8 cellular contexts compared by ENCODE assay signal in the genomic region with DNA sequence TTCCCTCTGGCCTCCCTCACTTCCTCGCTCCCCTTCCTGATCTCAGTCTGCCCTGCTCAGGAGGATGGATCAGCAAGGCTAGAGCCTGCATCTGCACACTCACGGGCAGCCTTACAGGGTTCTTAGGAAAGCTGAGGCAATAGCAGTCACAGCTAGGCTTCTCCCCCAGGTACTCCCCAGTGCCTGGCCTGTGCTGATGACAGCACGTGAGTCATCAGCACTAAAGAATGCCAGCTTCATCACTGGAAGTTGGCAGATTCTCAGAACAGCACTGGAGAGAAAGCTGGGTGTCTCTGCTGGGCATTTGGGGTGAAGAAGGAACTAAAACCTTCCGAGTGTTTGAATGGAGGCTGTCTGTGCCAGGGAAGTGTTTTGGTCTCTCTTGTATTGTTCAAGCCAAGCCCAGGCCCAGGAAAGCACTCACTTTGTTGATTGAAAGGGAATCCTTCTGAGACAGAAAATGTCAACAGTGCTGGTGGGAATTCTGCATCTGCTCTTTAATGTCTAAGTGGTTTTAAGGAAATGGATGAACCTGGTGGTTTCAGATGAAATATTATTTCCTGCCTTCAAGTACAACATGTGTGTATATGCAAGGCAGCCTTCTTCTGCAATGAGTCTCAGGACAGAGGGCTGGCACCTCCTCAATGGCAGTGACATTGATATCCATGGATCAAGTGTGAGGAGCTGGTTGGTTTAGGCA.
A peak's percentile ranks its signal among the peaks of the same experiment; 100 is the strongest.
DNase-seq lines count a peak whose midpoint lies in the region; ATAC-seq, FAIRE-seq and TF ChIP-seq lines count a peak whose summit lies in the region.

No MANE protein-coding gene starts in this region.

- H3K4me3 ChIP-seq in HepG2 (replicated peaks in 1 of 3; ENCODE audit: insufficient read depth in 1 of 3, low read depth in 2 of 3, low read length in 3 of 3): no peak overlapping the region

- no peak for TF ChIP-seq EP300 in HepG2 (IDR thresholded peaks at IDR 0.05; ENCODE audit: low read depth in 2 of 2, low read length in 2 of 2)
- TF ChIP-seq EP300 in HepG2 (CRISPR knock-in tag; IDR thresholded peaks at IDR 0.05; ENCODE audit: borderline replicate concordance): no peak

- H3K36me3 ChIP-seq in HepG2 (replicated peaks in 1 of 2; ENCODE audit: control insufficient read depth in 1 of 2, insufficient read depth in 2 of 2, low read length in 2 of 2): no peaks in the 10 kb centered on the region

- in situ Hi-C loops in HepG2 (cut with HindIII; ENCODE audit: extremely low pct_ligation_motif_present, low pct_unique_long_range_greater_than_20kb): no loop called here

- no peak overlapping the region for H3K4me2 ChIP-seq in HepG2 (ENCODE audit: low read depth, low read length)

- TF ChIP-seq CTCF in HepG2 (CRISPR knock-in tag; IDR thresholded peaks at IDR 0.05): no peak

- peaks cover 0 to 8% of the 10 kb centered on the region in 2 experiments; a peak in 3 of 5 replicates for H3K27me3 ChIP-seq in HepG2 (ENCODE audit: control insufficient read depth in 1 of 2, insufficient read depth in 2 of 2, low read length in 2 of 2)

- CTCF ChIA-PET in HepG2 (lab: Yijun Ruan, JAX; ENCODE audit: low intra/inter-chr PET ratio, low total read pairs): no interaction called here

- 8% methylated on average over 4 of the region's 4 CpGs for WGBS in HepG2 (ENCODE audit: low lambda C conversion rate)

- peak; percentile 12 to 22 for DNase-seq in AML-193 (lab: John Stamatoyannopoulos, UW)
- DNase-seq in HS-27A (ENCODE audit: low read depth): peak; percentile 73
- DNase-seq in amniotic epithelial cell (ENCODE audit: low read depth): peak; percentile 90
- no peak for DNase-seq in HepG2 (ENCODE audit: low spot score)
- DNase-seq in NCI-H1105 treated with DMSO at 0.1 percent for 48 hours (lab: John Stamatoyannopoulos, UW): no peak
- no peak for DNase-seq in NCI-H510A treated with DMSO at 0.1 percent for 48 hours (lab: John Stamatoyannopoulos, UW)
- DNase-seq in activated gamma-delta T cell treated with Interleukin-2 at 50 U/mL for 16 hours: no peak

- H4K20me1 ChIP-seq in HepG2 (ENCODE audit: insufficient read depth, low read length): no peaks in the 10 kb centered on the region

- no peak for TF ChIP-seq RAD21 in HepG2 (CRISPR knock-in tag; IDR thresholded peaks at IDR 0.05)

- no peak overlapping the region for H3K27ac ChIP-seq in HepG2 (ENCODE audit: extremely low read length, insufficient read depth, low read length)

- H2AFZ ChIP-seq in HepG2 (ENCODE audit: low read length): no peak overlapping the region

- no peak for TF ChIP-seq POLR2A in HepG2 (IDR thresholded peaks at IDR 0.05; ENCODE audit: insufficient read depth in 1 of 2, low read depth in 2 of 2, low read length in 2 of 2)

- no peaks in the 10 kb centered on the region for H3K9me3 ChIP-seq in HepG2 (ENCODE audit: low read length)

- no peak for FAIRE-seq in HepG2 (lab: Jason Lieb, UNC)

- POLR2A ChIA-PET in HepG2 (lab: Yijun Ruan, JAX): no interaction called here

- H3K79me2 ChIP-seq in HepG2 (ENCODE audit: insufficient read depth, low read length): no peaks in the 10 kb centered on the region

- intact Hi-C loops in HepG2 (cut with micrococcal nuclease; ENCODE audit: unreplicated experiment): no loop called here

- H3K9ac ChIP-seq in HepG2 (ENCODE audit: insufficient read depth, low read depth, low read length): no peak overlapping the region

- 0 out of 2 replicates have a peak, but pooled peaks cover 8% of the 10 kb centered on the region for H3K4me1 ChIP-seq in HepG2 (ENCODE audit: insufficient read depth, low read length)

- no peak for ATAC-seq in HepG2
- ATAC-seq in HG02973 (IDR thresholded peaks at IDR 0.05; ENCODE audit: unreplicated experiment): no peak

- no TSS peak for BruUV-seq in HepG2 (replicated peaks; lab: Mats Ljungman, UMichigan)

TF ChIP-seq in HepG2, 621 proteins besides CTCF, POLR2A, EP300 and RAD21:
- TF ChIP-seq, protein P1, sequence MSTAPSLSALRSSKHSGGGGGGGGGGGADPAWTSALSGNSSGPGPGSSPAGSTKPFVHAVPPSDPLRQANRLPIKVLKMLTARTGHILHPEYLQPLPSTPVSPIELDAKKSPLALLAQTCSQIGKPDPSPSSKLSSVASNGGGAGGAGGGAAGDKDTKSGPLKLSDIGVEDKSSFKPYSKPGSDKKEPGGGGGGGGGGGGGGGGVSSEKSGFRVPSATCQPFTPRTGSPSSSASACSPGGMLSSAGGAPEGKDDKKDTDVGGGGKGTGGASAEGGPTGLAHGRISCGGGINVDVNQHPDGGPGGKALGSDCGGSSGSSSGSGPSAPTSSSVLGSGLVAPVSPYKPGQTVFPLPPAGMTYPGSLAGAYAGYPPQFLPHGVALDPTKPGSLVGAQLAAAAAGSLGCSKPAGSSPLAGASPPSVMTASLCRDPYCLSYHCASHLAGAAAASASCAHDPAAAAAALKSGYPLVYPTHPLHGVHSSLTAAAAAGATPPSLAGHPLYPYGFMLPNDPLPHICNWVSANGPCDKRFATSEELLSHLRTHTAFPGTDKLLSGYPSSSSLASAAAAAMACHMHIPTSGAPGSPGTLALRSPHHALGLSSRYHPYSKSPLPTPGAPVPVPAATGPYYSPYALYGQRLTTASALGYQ (CRISPR knock-in tag; IDR thresholded peaks at IDR 0.05): no peak
- TF ChIP-seq, protein P2, sequence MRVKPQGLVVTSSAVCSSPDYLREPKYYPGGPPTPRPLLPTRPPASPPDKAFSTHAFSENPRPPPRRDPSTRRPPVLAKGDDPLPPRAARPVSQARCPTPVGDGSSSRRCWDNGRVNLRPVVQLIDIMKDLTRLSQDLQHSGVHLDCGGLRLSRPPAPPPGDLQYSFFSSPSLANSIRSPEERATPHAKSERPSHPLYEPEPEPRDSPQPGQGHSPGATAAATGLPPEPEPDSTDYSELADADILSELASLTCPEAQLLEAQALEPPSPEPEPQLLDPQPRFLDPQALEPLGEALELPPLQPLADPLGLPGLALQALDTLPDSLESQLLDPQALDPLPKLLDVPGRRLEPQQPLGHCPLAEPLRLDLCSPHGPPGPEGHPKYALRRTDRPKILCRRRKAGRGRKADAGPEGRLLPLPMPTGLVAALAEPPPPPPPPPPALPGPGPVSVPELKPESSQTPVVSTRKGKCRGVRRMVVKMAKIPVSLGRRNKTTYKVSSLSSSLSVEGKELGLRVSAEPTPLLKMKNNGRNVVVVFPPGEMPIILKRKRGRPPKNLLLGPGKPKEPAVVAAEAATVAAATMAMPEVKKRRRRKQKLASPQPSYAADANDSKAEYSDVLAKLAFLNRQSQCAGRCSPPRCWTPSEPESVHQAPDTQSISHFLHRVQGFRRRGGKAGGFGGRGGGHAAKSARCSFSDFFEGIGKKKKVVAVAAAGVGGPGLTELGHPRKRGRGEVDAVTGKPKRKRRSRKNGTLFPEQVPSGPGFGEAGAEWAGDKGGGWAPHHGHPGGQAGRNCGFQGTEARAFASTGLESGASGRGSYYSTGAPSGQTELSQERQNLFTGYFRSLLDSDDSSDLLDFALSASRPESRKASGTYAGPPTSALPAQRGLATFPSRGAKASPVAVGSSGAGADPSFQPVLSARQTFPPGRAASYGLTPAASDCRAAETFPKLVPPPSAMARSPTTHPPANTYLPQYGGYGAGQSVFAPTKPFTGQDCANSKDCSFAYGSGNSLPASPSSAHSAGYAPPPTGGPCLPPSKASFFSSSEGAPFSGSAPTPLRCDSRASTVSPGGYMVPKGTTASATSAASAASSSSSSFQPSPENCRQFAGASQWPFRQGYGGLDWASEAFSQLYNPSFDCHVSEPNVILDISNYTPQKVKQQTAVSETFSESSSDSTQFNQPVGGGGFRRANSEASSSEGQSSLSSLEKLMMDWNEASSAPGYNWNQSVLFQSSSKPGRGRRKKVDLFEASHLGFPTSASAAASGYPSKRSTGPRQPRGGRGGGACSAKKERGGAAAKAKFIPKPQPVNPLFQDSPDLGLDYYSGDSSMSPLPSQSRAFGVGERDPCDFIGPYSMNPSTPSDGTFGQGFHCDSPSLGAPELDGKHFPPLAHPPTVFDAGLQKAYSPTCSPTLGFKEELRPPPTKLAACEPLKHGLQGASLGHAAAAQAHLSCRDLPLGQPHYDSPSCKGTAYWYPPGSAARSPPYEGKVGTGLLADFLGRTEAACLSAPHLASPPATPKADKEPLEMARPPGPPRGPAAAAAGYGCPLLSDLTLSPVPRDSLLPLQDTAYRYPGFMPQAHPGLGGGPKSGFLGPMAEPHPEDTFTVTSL (CRISPR knock-in tag; IDR thresholded peaks at IDR 0.05; ENCODE audit: borderline replicate concordance): no peak
- TF ChIP-seq CREB1 (IDR thresholded peaks at IDR 0.05) (peak; percentile 21; the same call in 1 of the 2 replicates), CREB1 (CRISPR knock-in tag; IDR thresholded peaks at IDR 0.05) (no peak), ZNF747 (CRISPR knock-in tag; IDR thresholded peaks at IDR 0.05; ENCODE audit: borderline replicate concordance) (no peak), FOSL2 (CRISPR knock-in tag; IDR thresholded peaks at IDR 0.05) (peak; percentile 22; the same call in 1 of the 2 replicates)

Comparison
In these comparisons a context has a peak if more than half of its experiments do, and no peak if none do; other contexts are left out.
1. DNase-seq: peak in AML-193 (2 of 2), HS-27A (single experiment) and amniotic epithelial cell (single experiment); none in HepG2 (single experiment), NCI-H1105 treated with DMSO at 0.1 percent for 48 hours (single experiment), NCI-H510A treated with DMSO at 0.1 percent for 48 hours (single experiment) and activated gamma-delta T cell treated with Interleukin-2 at 50 U/mL for 16 hours (single experiment).